1 cellular context compared by ENCODE assay signal in the genomic region with DNA sequence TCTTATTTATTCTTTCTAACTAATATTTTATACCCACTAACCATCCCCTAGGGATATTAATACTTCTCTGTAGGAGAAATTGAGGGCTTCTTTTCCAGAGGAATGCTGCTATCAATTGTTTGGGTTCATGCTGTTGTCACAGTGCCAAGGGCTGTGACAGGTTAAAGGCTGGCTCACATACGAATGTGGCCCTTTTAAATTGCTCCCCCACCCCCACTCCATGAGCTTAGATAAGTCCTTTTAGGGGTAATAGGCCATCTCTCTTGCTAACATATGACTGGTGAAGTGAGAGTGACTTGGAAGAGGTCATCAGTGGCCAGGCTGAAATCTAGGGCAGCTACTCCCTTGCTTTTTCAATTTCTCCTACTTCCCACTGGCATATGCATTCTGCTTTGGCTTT.
TF ChIP-seq lines count a peak whose summit lies in the region.

No MANE protein-coding gene starts in this region.

TF ChIP-seq in WTC11, 78 proteins besides CTCF, POLR2A, EP300 and RAD21 (continued from another document):
- TF ChIP-seq, protein P1, sequence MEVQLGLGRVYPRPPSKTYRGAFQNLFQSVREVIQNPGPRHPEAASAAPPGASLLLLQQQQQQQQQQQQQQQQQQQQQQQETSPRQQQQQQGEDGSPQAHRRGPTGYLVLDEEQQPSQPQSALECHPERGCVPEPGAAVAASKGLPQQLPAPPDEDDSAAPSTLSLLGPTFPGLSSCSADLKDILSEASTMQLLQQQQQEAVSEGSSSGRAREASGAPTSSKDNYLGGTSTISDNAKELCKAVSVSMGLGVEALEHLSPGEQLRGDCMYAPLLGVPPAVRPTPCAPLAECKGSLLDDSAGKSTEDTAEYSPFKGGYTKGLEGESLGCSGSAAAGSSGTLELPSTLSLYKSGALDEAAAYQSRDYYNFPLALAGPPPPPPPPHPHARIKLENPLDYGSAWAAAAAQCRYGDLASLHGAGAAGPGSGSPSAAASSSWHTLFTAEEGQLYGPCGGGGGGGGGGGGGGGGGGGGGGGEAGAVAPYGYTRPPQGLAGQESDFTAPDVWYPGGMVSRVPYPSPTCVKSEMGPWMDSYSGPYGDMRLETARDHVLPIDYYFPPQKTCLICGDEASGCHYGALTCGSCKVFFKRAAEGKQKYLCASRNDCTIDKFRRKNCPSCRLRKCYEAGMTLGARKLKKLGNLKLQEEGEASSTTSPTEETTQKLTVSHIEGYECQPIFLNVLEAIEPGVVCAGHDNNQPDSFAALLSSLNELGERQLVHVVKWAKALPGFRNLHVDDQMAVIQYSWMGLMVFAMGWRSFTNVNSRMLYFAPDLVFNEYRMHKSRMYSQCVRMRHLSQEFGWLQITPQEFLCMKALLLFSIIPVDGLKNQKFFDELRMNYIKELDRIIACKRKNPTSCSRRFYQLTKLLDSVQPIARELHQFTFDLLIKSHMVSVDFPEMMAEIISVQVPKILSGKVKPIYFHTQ (CRISPR knock-in tag; IDR thresholded peaks at IDR 0.05) = no peak
- no peak for TF ChIP-seq MXD4 (CRISPR knock-in tag; IDR thresholded peaks at IDR 0.05; ENCODE audit: borderline replicate concordance)
- TF ChIP-seq, protein P2, sequence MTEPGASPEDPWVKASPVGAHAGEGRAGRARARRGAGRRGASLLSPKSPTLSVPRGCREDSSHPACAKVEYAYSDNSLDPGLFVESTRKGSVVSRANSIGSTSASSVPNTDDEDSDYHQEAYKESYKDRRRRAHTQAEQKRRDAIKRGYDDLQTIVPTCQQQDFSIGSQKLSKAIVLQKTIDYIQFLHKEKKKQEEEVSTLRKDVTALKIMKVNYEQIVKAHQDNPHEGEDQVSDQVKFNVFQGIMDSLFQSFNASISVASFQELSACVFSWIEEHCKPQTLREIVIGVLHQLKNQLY (CRISPR knock-in tag; IDR thresholded peaks at IDR 0.05) = no peak
- no peak for TF ChIP-seq FOXP1 (CRISPR knock-in tag; IDR thresholded peaks at IDR 0.05; ENCODE audit: borderline replicate concordance)
- TF ChIP-seq, protein P3, sequence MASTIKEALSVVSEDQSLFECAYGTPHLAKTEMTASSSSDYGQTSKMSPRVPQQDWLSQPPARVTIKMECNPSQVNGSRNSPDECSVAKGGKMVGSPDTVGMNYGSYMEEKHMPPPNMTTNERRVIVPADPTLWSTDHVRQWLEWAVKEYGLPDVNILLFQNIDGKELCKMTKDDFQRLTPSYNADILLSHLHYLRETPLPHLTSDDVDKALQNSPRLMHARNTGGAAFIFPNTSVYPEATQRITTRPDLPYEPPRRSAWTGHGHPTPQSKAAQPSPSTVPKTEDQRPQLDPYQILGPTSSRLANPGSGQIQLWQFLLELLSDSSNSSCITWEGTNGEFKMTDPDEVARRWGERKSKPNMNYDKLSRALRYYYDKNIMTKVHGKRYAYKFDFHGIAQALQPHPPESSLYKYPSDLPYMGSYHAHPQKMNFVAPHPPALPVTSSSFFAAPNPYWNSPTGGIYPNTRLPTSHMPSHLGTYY (CRISPR knock-in tag; IDR thresholded peaks at IDR 0.05) = no peak
